1 cellular context compared by ENCODE assay signal in the genomic region with DNA sequence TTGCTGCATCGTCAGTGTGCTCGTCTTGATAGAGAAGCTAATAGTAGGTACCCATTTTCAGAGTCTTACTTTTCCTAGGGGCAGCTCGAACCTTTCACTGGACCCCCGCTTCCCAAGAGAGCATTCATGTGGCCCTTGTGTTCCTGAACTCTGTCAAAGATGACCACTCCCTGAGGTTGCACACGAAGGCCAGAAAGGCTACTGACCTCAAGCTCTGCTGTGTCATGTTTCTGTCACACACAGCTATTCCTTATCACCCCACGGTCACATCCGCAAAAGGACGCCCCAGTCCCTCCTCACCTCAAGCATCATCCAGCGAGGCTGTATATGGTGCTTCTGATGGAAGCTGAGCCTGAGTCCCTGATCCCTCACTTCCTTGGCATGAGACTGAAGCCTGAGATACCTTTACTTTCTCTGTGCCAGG.
TF ChIP-seq lines count a peak whose summit lies in the region.

No MANE protein-coding gene starts in this region.

TF ChIP-seq in H1, 55 proteins besides CTCF, POLR2A, EP300 and RAD21:
- no peak for TF ChIP-seq NRF1 (IDR thresholded peaks at IDR 0.05; ENCODE audit: low read depth, low read length)
- no peak for TF ChIP-seq RXRA (IDR thresholded peaks at IDR 0.05; ENCODE audit: insufficient read depth, low read depth, low read length)
- TF ChIP-seq, protein P1, sequence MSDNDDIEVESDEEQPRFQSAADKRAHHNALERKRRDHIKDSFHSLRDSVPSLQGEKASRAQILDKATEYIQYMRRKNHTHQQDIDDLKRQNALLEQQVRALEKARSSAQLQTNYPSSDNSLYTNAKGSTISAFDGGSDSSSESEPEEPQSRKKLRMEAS (IDR thresholded peaks at IDR 0.05): no peak
- TF ChIP-seq CBX8 (IDR thresholded peaks at IDR 0.05; ENCODE audit: borderline replicate concordance, low read depth, low read length): no peak
- TF ChIP-seq, protein P2, sequence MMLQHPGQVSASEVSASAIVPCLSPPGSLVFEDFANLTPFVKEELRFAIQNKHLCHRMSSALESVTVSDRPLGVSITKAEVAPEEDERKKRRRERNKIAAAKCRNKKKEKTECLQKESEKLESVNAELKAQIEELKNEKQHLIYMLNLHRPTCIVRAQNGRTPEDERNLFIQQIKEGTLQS (IDR thresholded peaks at IDR 0.05; ENCODE audit: insufficient read depth, low read depth, low read length): no peak
- TF ChIP-seq TCF12 (IDR thresholded peaks at IDR 0.05; ENCODE audit: low read depth, low read length): no peak
- no peak for TF ChIP-seq PHF8 (conservative IDR thresholded peaks at IDR 0.05; ENCODE audit: low read depth, low read length)
- no peak for TF ChIP-seq ASH2L (IDR thresholded peaks at IDR 0.05; ENCODE audit: low read length)
TF ChIP-seq in H1: peak in this region for 0.
